In the genomic region with DNA sequence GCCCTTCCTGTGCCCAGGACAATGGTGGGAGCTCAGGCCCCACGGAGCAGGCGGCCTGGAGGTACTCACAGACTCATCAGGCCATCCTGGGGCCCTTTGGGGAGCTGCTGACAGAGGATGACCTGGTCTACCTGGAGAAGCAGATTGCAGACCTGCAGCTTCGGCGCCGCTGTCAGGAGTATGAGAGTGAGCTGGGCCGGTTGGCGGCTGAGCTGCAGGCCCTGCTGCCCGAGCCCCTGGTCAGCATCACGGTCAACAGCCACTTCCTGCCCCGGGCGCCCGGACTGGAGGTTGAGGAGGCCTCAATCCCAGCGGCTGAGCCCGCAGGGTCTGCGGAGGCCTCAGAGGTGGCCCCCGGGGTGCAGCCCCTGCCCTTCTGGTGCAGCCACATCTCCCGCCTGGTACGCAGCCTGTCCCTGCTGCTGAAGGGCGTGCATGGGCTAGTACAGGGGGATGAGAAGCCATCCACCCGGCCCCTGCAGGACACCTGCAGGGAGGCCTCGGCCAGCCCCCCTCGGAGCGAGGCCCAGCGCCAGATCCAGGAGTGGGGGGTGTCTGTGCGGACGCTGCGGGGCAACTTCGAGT, we compare ENCODE assay signal across 24 cellular contexts. TPM values are rescaled to one million over a fixed set of nuclear protein-coding genes. Genes with fewer than 3 reads are reported as not detected.
"Had no signal": no experiment of that assay in that cellular context is flagged by ENCODE, and none has a peak within 500 bp of the region (broad histone marks: within the 10 kb centered on the region; RNA-seq: fewer than 3 reads in every experiment).

No MANE protein-coding gene starts in this region.

- H3K4me3 Mint-ChIP-seq: activated T-helper 17 cell treated with anti-CD3 and anti-CD28 coated beads, Interleukin-2, amount 50 U/mL, for 72 hours; brain; immature natural killer cell; naive thymus-derived CD4-positive, alpha-beta T cell; T-helper 1 cell treated with Interleukin-12 subunit alpha and Interleukin-12 subunit beta and Interleukin-4 antibody, amounts not matched to agents 30 μg/mL and 1 μg/mL, for 36 hours; WTC11 had no signal

- H3K4me2 ChIP-seq: hepatocyte had no signal

- H3K9ac ChIP-seq: parathyroid adenoma had no signal

- H3K9me3 ChIP-seq: neutrophil, thyroid gland, upper lobe of right lung had no signal

- H3K27ac ChIP-seq: hepatocyte, neutrophil, parathyroid adenoma, thyroid gland, upper lobe of right lung had no signal

- H3K79me2 ChIP-seq: hepatocyte, parathyroid adenoma had no signal

- H3K27me3 ChIP-seq: hepatocyte, thyroid gland, upper lobe of right lung had no signal

- H3K4me1 Mint-ChIP-seq: activated T-helper 17 cell treated with anti-CD3 and anti-CD28 coated beads, Interleukin-2, amount 50 U/mL, for 72 hours; brain; immature natural killer cell; naive thymus-derived CD4-positive, alpha-beta T cell; WTC11 had no signal

- H3K9me3 Mint-ChIP-seq: activated naive CD4-positive, alpha-beta T cell treated with anti-CD3 and anti-CD28 coated beads, Interleukin-2, amount 50 U/mL, for 72 hours; activated T-helper 17 cell treated with anti-CD3 and anti-CD28 coated beads, Interleukin-2, amount 50 U/mL, for 72 hours; brain; immature natural killer cell; naive thymus-derived CD4-positive, alpha-beta T cell; T-helper 1 cell treated with Interleukin-12 subunit alpha and Interleukin-12 subunit beta and Interleukin-4 antibody, amounts not matched to agents 30 μg/mL and 1 μg/mL, for 36 hours; WTC11 had no signal

- DNase-seq: activated T-cell treated with anti-CD3 and anti-CD28 coated beads, Interleukin-2, amount 50 U/mL, for 1 hour; caudate nucleus; dermis blood vessel endothelial cell; effector CD8-positive, alpha-beta T cell; foreskin melanocyte; immature natural killer cell; naive thymus-derived CD4-positive, alpha-beta T cell; stimulated activated CD4-positive, alpha-beta T cell treated with anti-CD3 and anti-CD28 coated beads, Interleukin-4, amount 100 ng/mL, for 24 hours; stimulated activated naive CD4-positive, alpha-beta T cell treated with Interleukin-2 at 50 U/mL for 16 hours; substantia nigra; T1000; thyroid gland; upper lobe of right lung had no signal

- H3K36me3 Mint-ChIP-seq: activated naive CD4-positive, alpha-beta T cell treated with anti-CD3 and anti-CD28 coated beads, Interleukin-2, amount 50 U/mL, for 72 hours; brain; immature natural killer cell; naive thymus-derived CD4-positive, alpha-beta T cell; WTC11 had no signal

- H3K27me3 Mint-ChIP-seq: activated T-helper 17 cell treated with anti-CD3 and anti-CD28 coated beads, Interleukin-2, amount 50 U/mL, for 72 hours; naive thymus-derived CD4-positive, alpha-beta T cell had no signal

- H3K4me3 ChIP-seq: hepatocyte, thyroid gland, upper lobe of right lung had no signal

- H3K36me3 ChIP-seq: neutrophil, thyroid gland, upper lobe of right lung had no signal

- H3K4me1 ChIP-seq: parathyroid adenoma, upper lobe of right lung had no signal

- ATAC-seq: activated naive CD4-positive, alpha-beta T cell treated with anti-CD3 and anti-CD28 coated beads, Interleukin-2, amount 50 U/mL, for 72 hours; activated T-helper 17 cell treated with anti-CD3 and anti-CD28 coated beads, Interleukin-2, amount 50 U/mL, for 72 hours; esophagus mucosa; naive thymus-derived CD4-positive, alpha-beta T cell; upper lobe of right lung; WTC11 had no signal

- H2AFZ ChIP-seq: hepatocyte, parathyroid adenoma had no signal

- H3K27ac Mint-ChIP-seq: activated naive CD4-positive, alpha-beta T cell treated with anti-CD3 and anti-CD28 coated beads, Interleukin-2, amount 50 U/mL, for 72 hours; activated T-helper 17 cell treated with anti-CD3 and anti-CD28 coated beads, Interleukin-2, amount 50 U/mL, for 72 hours; brain; immature natural killer cell; naive thymus-derived CD4-positive, alpha-beta T cell; T-helper 1 cell treated with Interleukin-12 subunit alpha and Interleukin-12 subunit beta and Interleukin-4 antibody, amounts not matched to agents 30 μg/mL and 1 μg/mL, for 36 hours; WTC11 had no signal

RNA-seq across cellular contexts. Expression of gene KLHL30, which starts 8.3 kb away (rescaled TPM):
- total RNA-seq: activated naive CD4-positive, alpha-beta T cell treated with anti-CD3 and anti-CD28 coated beads, Interleukin-2, amount 50 U/mL, for 72 hours; activated T-helper 17 cell treated with anti-CD3 and anti-CD28 coated beads, Interleukin-2, amount 50 U/mL, for 72 hours; dermis blood vessel endothelial cell; hepatocyte; naive thymus-derived CD4-positive, alpha-beta T cell; WTC11 had no signal
- polyA plus RNA-seq: immature natural killer cell; naive thymus-derived CD4-positive, alpha-beta T cell had no signal

RNA-seq across cellular contexts. Expression of gene ERFE, which starts 28.6 kb away (rescaled TPM):
- total RNA-seq: activated T-helper 17 cell treated with anti-CD3 and anti-CD28 coated beads, Interleukin-2, amount 50 U/mL, for 72 hours; lower leg skin; upper lobe of right lung had no signal
- polyA plus RNA-seq: naive thymus-derived CD4-positive, alpha-beta T cell had no signal

RNA-seq across cellular contexts. Expression of gene ESPNL, which starts 30.1 kb away (rescaled TPM):
- total RNA-seq: aorta, dermis blood vessel endothelial cell had no signal
- polyA plus RNA-seq: immature natural killer cell; naive thymus-derived CD4-positive, alpha-beta T cell had no signal
